In genomic region chr15:67839929-67840746, GRCh38 we compare ENCODE assay signal across 1 cellular context.
A peak's percentile ranks its signal among the peaks of the same experiment; 100 is the strongest.
TF ChIP-seq lines count a peak whose summit lies in the region.

TSS of gene RNU6-1 (minus strand) at chr15:67840045.

TF ChIP-seq in GM12878, 131 proteins besides CTCF, POLR2A, EP300 and RAD21 (continued from another document):
- TF ChIP-seq RELA (IDR thresholded peaks at IDR 0.05; ENCODE audit: borderline replicate concordance, partially characterized antibody) (peak; percentile 56), ZNF24 (IDR thresholded peaks at IDR 0.05) (peak; percentile 98), SMARCA5 (IDR thresholded peaks at IDR 0.05) (0 out of 2 replicates have a peak, but pooled peaks have one; percentile 20), EZH2 (IDR thresholded peaks at IDR 0.05; ENCODE audit: borderline replicate concordance, control insufficient read depth, low read depth, low read length) (no peak), MXI1 (IDR thresholded peaks at IDR 0.05; ENCODE audit: low read depth, low read length) (peak; percentile 72), STAT3 (IDR thresholded peaks at IDR 0.05; ENCODE audit: low read depth, low read length) (no peak)
